Comparison of ENCODE assay signal across 21 cellular contexts in genomic region chr3:53230041-53230621, GRCh38. TPM values are rescaled to one million over a fixed set of nuclear protein-coding genes. Genes with fewer than 3 reads are reported as not detected.
DNase-seq lines count a peak whose midpoint lies in the region; ATAC-seq and TF ChIP-seq lines count a peak whose summit lies in the region.
"Had no signal": no experiment of that assay in that cellular context is flagged by ENCODE, and none has a peak within 500 bp of the region (broad histone marks: within the 10 kb centered on the region; RNA-seq: fewer than 3 reads in every experiment).

No MANE protein-coding gene starts in this region.

- no peaks in the 10 kb centered on the region for H3F3A ChIP-seq in Loucy (ENCODE audit: low read depth)

- 93 to 100% methylated on average over 10 to 16 of the region's 16 CpGs for WGBS in endodermal cell (ENCODE audit: insufficient coverage in 1 of 2, insufficient read length in 1 of 2), 2 experiments

- no peak overlapping the region for H2AFZ ChIP-seq in Loucy (ENCODE audit: low read length)

- H4K20me1 ChIP-seq in Loucy (ENCODE audit: insufficient read depth, low read length, poor library complexity, severe bottlenecking) = no peaks in the 10 kb centered on the region

- H3K36me3 ChIP-seq in Loucy (ENCODE audit: insufficient read depth, low read length) (peaks cover 99% of the 10 kb centered on the region; the same call in 1 of the 2 replicates), endodermal cell (ENCODE audit: control insufficient read depth, insufficient read depth, low read length) (peaks cover 84% of the 10 kb centered on the region), upper lobe of right lung (peaks cover 98% of the 10 kb centered on the region)

- intact Hi-C loops in left ventricle myocardium superior (cut with micrococcal nuclease) (no loop called here), left cardiac atrium (cut with DNase I) (no loop called here), upper lobe of right lung (cut with DNase I) (no loop called here)

- H3K9ac ChIP-seq in Loucy (ENCODE audit: low read depth, low read length, poor library complexity, severe bottlenecking) = no peak overlapping the region
- no peak overlapping the region for H3K9ac ChIP-seq in endodermal cell (ENCODE audit: extremely low read depth, low read length, poor library complexity, severe bottlenecking)

- H3K4me2 ChIP-seq in Loucy (ENCODE audit: low read depth, low read length, poor library complexity, severe bottlenecking) = no peak overlapping the region

- H3K27ac Mint-ChIP-seq in endodermal cell = no peak overlapping the region
- H3K27ac Mint-ChIP-seq: immature natural killer cell; mesothelial cell of epicardium; stimulated activated effector memory CD8-positive, alpha-beta T cell treated with anti-CD3 and anti-CD28 coated beads, Interleukin-12 subunit alpha, Interleukin-12 subunit beta, amount 100 ng/mL, for 72 hours had no signal

- peaks cover 91% of the 10 kb centered on the region for H3K36me3 Mint-ChIP-seq in endodermal cell (ENCODE audit: low read depth)

- H3K9me3 ChIP-seq in Loucy (ENCODE audit: insufficient read depth, low read depth, low read length) = no peaks in the 10 kb centered on the region
- H3K9me3 ChIP-seq in endodermal cell (ENCODE audit: control insufficient read depth, low read length) = no peaks in the 10 kb centered on the region
- no peaks in the 10 kb centered on the region for H3K9me3 ChIP-seq in upper lobe of right lung
- H3K9me3 ChIP-seq: adrenal gland, gastrocnemius medialis had no signal

- H3K4me1 Mint-ChIP-seq in endodermal cell = no peaks in the 10 kb centered on the region
- H3K4me1 Mint-ChIP-seq: mesothelial cell of epicardium had no signal

- ATAC-seq in left ventricle myocardium superior (no peak), left cardiac atrium (no peak), upper lobe of right lung (no peak)
- ATAC-seq: activated T-cell treated with anti-CD3 and anti-CD28 coated beads, Interleukin-2, amount 50 U/mL, for 4 hours; gastrocnemius medialis; stimulated activated effector memory CD8-positive, alpha-beta T cell treated with anti-CD3 and anti-CD28 coated beads, Interleukin-12 subunit alpha, Interleukin-12 subunit beta, amount 100 ng/mL, for 72 hours had no signal

- peak; percentile 31; the same call in 1 of the 2 replicates for TF ChIP-seq CTCF in Loucy (conservative IDR thresholded peaks at IDR 0.05; ENCODE audit: low read length)
- peak; percentile 70 for TF ChIP-seq CTCF in endodermal cell (conservative IDR thresholded peaks at IDR 0.05)
- no peak for TF ChIP-seq CTCF in upper lobe of right lung (IDR thresholded peaks at IDR 0.05)

- no peaks in the 10 kb centered on the region for H3K79me2 ChIP-seq in Loucy (ENCODE audit: insufficient read depth, low read length)

- no peaks in the 10 kb centered on the region for H3K27me3 Mint-ChIP-seq in endodermal cell (ENCODE audit: insufficient read depth)

- H3K27me3 ChIP-seq in Loucy (ENCODE audit: insufficient read depth, low read length, poor library complexity, severe bottlenecking) = no peaks in the 10 kb centered on the region
- no peaks in the 10 kb centered on the region for H3K27me3 ChIP-seq in endodermal cell (ENCODE audit: control insufficient read depth, insufficient read depth, low read length, poor library complexity, severe bottlenecking)
- H3K27me3 ChIP-seq in upper lobe of right lung = no peaks in the 10 kb centered on the region
- H3K27me3 ChIP-seq: adrenal gland, gastrocnemius medialis had no signal

- no peak overlapping the region for H3K4me3 ChIP-seq in Loucy (ENCODE audit: low read length, poor library complexity, severe bottlenecking)
- no peak overlapping the region for H3K4me3 ChIP-seq in endodermal cell (ENCODE audit: low read length)
- H3K4me3 ChIP-seq in upper lobe of right lung = no peak overlapping the region
- H3K4me3 ChIP-seq: adrenal gland, gastrocnemius medialis had no signal

- H3K4me3 Mint-ChIP-seq in endodermal cell = no peak overlapping the region
- H3K4me3 Mint-ChIP-seq: activated T-cell treated with anti-CD3 and anti-CD28 coated beads, Interleukin-2, amount 50 U/mL, for 4 hours; immature natural killer cell; mesothelial cell of epicardium; stimulated activated effector memory CD8-positive, alpha-beta T cell treated with anti-CD3 and anti-CD28 coated beads, Interleukin-12 subunit alpha, Interleukin-12 subunit beta, amount 100 ng/mL, for 72 hours had no signal

- H3K4me1 ChIP-seq in Loucy (ENCODE audit: insufficient read depth, low read length, poor library complexity, severe bottlenecking) (no peaks in the 10 kb centered on the region), endodermal cell (ENCODE audit: control insufficient read depth, insufficient read depth, low read length) (no peaks in the 10 kb centered on the region), upper lobe of right lung (no peaks in the 10 kb centered on the region)
- H3K4me1 ChIP-seq: gastrocnemius medialis had no signal

- H3K9me2 ChIP-seq in Loucy (replicated peaks; ENCODE audit: low read depth, low read length) = no peaks in the 10 kb centered on the region

- no peaks in the 10 kb centered on the region for H3K9me3 Mint-ChIP-seq in endodermal cell
- H3K9me3 Mint-ChIP-seq: activated T-cell treated with anti-CD3 and anti-CD28 coated beads, Interleukin-2, amount 50 U/mL, for 4 hours; immature natural killer cell; mesothelial cell of epicardium; stimulated activated effector memory CD8-positive, alpha-beta T cell treated with anti-CD3 and anti-CD28 coated beads, Interleukin-12 subunit alpha, Interleukin-12 subunit beta, amount 100 ng/mL, for 72 hours had no signal

- no peak overlapping the region for H3K27ac ChIP-seq in endodermal cell (ENCODE audit: low read depth, low read length)
- no peak overlapping the region for H3K27ac ChIP-seq in upper lobe of right lung
- H3K27ac ChIP-seq: adrenal gland, gastrocnemius medialis, HL-60 had no signal

- DNase-seq in left ventricle myocardium superior (peak; percentile 15), left cardiac atrium (no peak), endodermal cell (peak; percentile 82), upper lobe of right lung (peak; percentile 47), NCI-H128 (lab: John Stamatoyannopoulos, UW; ENCODE audit: unreplicated experiment) (no peak), nucleus accumbens (lab: John Stamatoyannopoulos, UW) (no peak)
- DNase-seq in activated CD8-positive, alpha-beta memory T cell treated with anti-CD3 and anti-CD28 coated beads, Interleukin-2, amount 50 U/mL, for 48 hours = no peak
- DNase-seq: activated CD4-positive, alpha-beta T cell treated with anti-CD3 and anti-CD28 coated beads for 48 hours; activated T-cell treated with anti-CD3 and anti-CD28 coated beads, Interleukin-2, amount 50 U/mL, for 4 hours; cerebellar nuclear complex; DMS 273 treated with DMSO at 0.1 percent for 48 hours; gastrocnemius medialis; immature natural killer cell; NCI-H2029 treated with DMSO at 0.1 percent for 48 hours; NCI-H69; T-helper 2 cell had no signal

RNA-seq across cellular contexts. Expression of gene TKT, which starts 25.7 kb away (rescaled TPM):
- total RNA-seq in left ventricle myocardium superior (41.6 TPM), left cardiac atrium (10 to 100 TPM; 91.0 to 92.4 TPM), endodermal cell (100 to 1,000 TPM; 373 to 472 TPM), upper lobe of right lung (432 TPM)
- polyA plus RNA-seq in endodermal cell (2013, experiment 1 of 2) = 576 TPM
- 503 TPM for polyA plus RNA-seq in endodermal cell (2013, experiment 2 of 2)

Comparison
In these comparisons a context has a peak if more than half of its experiments do, and no peak if none do; other contexts are left out.
1. DNase-seq: peak in left ventricle myocardium superior (single experiment), endodermal cell (single experiment) and upper lobe of right lung (single experiment); none in left cardiac atrium (single experiment), NCI-H128 (single experiment), nucleus accumbens (0 of 56) and activated CD8-positive, alpha-beta memory T cell treated with anti-CD3 and anti-CD28 coated beads, Interleukin-2, amount 50 U/mL, for 48 hours (single experiment).